26 cellular contexts compared by ENCODE assay signal in the genomic region with DNA sequence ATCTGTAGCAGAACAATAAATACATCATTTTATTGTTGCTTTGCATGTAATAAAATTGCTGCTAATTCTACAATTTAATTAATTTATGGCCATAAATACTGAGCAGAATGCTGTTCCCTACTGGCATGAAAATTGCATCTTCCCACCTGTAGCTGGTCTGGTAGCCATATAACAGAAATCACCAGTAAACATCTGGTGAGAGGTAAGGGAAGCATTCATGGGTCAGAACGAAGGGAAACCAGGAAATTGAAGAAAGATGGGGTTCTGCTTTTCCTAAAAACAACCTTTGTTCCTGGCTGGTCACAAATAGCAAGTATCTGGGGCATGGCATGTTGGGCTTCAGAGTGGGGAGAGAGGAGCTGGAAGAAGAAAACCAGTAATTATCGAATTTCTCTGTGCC.
"Had no signal": no experiment of that assay in that cellular context is flagged by ENCODE, and none has a peak within 500 bp of the region (broad histone marks: within the 10 kb centered on the region; RNA-seq: fewer than 3 reads in every experiment).

No MANE protein-coding gene starts in this region.

- H3K36me3 Mint-ChIP-seq: naive B cell; natural killer cell; stimulated activated memory B cell treated with anti-CD40 and anti-IgM and Interleukin-4, amounts not matched to agents 10 μg/mL and 1 μg/mL and 100 μg/mL, for 72 hours had no signal

- H3K27ac Mint-ChIP-seq: naive B cell; natural killer cell; nephron progenitor cell; neural progenitor cell; stimulated activated memory B cell treated with anti-CD40 and anti-IgM and Interleukin-4, amounts not matched to agents 10 μg/mL and 1 μg/mL and 100 μg/mL, for 72 hours; stimulated activated naive CD8-positive, alpha-beta T cell treated with anti-CD3 and anti-CD28 coated beads, Interleukin-15, amount 100 ng/mL, for 72 hours had no signal

- H3K9me3 Mint-ChIP-seq: nephron progenitor cell, neural progenitor cell had no signal

- H3K27me3 Mint-ChIP-seq: naive B cell; stimulated activated memory B cell treated with anti-CD40 and anti-IgM and Interleukin-4, amounts not matched to agents 10 μg/mL and 1 μg/mL and 100 μg/mL, for 72 hours; stimulated activated naive CD8-positive, alpha-beta T cell treated with anti-CD3 and anti-CD28 coated beads, Interleukin-15, amount 100 ng/mL, for 72 hours had no signal

- DNase-seq: hippocampal formation; kidney glomerular epithelial cell; left colon; left lung; lower lobe of right lung; mammary epithelial cell; mesenchymal stem cell; naive B cell; natural killer cell; nephron progenitor cell; occipital lobe; pancreas; posterior cingulate gyrus; retina; right cardiac atrium; stimulated activated CD4-positive, alpha-beta T cell treated with anti-CD3 and anti-CD28 coated beads, Interleukin-1b, Interleukin-23, amount 100 ng/mL, for 48 hours; stimulated activated CD4-positive, alpha-beta T cell treated with anti-CD3 and anti-CD28 coated beads, Interleukin-2, amount 100 ng/mL, for 48 hours; stimulated activated CD4-positive, alpha-beta T cell treated with anti-CD3 and anti-CD28 coated beads, Interleukin-4, amount 100 ng/mL, for 4 hours; stimulated activated CD8-positive, alpha-beta memory T cell treated with anti-CD3 and anti-CD28 coated beads, Interleukin-4, amount 100 ng/mL, for 48 hours; stimulated activated naive CD4-positive, alpha-beta T cell treated with Interleukin-2 at 50 U/mL for 16 hours; stimulated activated naive CD8-positive, alpha-beta T cell treated with anti-CD3 and anti-CD28 coated beads, Interleukin-15, amount 100 ng/mL, for 72 hours; substantia nigra; upper lobe of left lung had no signal

- H3K4me1 Mint-ChIP-seq: naive B cell; natural killer cell; nephron progenitor cell; stimulated activated memory B cell treated with anti-CD40 and anti-IgM and Interleukin-4, amounts not matched to agents 10 μg/mL and 1 μg/mL and 100 μg/mL, for 72 hours; stimulated activated naive CD8-positive, alpha-beta T cell treated with anti-CD3 and anti-CD28 coated beads, Interleukin-15, amount 100 ng/mL, for 72 hours had no signal

- H3K4me3 Mint-ChIP-seq: naive B cell; natural killer cell; nephron progenitor cell; neural progenitor cell; stimulated activated memory B cell treated with anti-CD40 and anti-IgM and Interleukin-4, amounts not matched to agents 10 μg/mL and 1 μg/mL and 100 μg/mL, for 72 hours; stimulated activated naive CD8-positive, alpha-beta T cell treated with anti-CD3 and anti-CD28 coated beads, Interleukin-15, amount 100 ng/mL, for 72 hours had no signal

- ATAC-seq: left colon; left lung; lower lobe of right lung; natural killer cell; pancreas; right cardiac atrium; sciatic nerve; stimulated activated memory B cell treated with anti-CD40 and anti-IgM and Interleukin-4, amounts not matched to agents 10 μg/mL and 1 μg/mL and 100 μg/mL, for 72 hours; stimulated activated naive CD8-positive, alpha-beta T cell treated with anti-CD3 and anti-CD28 coated beads, Interleukin-15, amount 100 ng/mL, for 72 hours had no signal
